ENCODE assay signal across 23 cellular contexts in genomic region chr2:63249146-63249545, GRCh38.
"Had no signal": no experiment of that assay in that cellular context is flagged by ENCODE, and none has a peak within 500 bp of the region (broad histone marks: within the 10 kb centered on the region; RNA-seq: fewer than 3 reads in every experiment).

No MANE protein-coding gene starts in this region.

- H3K27me3 ChIP-seq: colonic mucosa, foreskin keratinocyte, hepatocyte, stomach, transverse colon had no signal

- H3K27me3 Mint-ChIP-seq: naive thymus-derived CD4-positive, alpha-beta T cell had no signal

- H2AFZ ChIP-seq: hepatocyte, parathyroid adenoma had no signal

- H3K9me3 ChIP-seq: colonic mucosa, prostate gland, stomach, thoracic aorta, transverse colon had no signal

- H3K4me1 ChIP-seq: colonic mucosa, foreskin keratinocyte, parathyroid adenoma, prostate gland, stomach, transverse colon had no signal

- H3K9me3 Mint-ChIP-seq: nephron progenitor cell had no signal

- H3K79me2 ChIP-seq: hepatocyte, parathyroid adenoma had no signal

- ATAC-seq: foreskin keratinocyte; left colon; left ventricle myocardium superior; naive thymus-derived CD4-positive, alpha-beta T cell; sciatic nerve had no signal

- H3K27ac ChIP-seq: colonic mucosa, foreskin keratinocyte, hepatocyte, parathyroid adenoma, prostate gland, stomach, thoracic aorta, transverse colon had no signal

- H3K9ac ChIP-seq: parathyroid adenoma had no signal

- H3K4me1 Mint-ChIP-seq: nephron progenitor cell had no signal

- H3K4me2 ChIP-seq: hepatocyte had no signal

- H3K36me3 ChIP-seq: colonic mucosa, prostate gland, stomach, thoracic aorta, transverse colon had no signal

- DNase-seq: cerebellar nuclear complex; colonic mucosa; dermis blood vessel endothelial cell; erythroblast; foreskin keratinocyte; head of caudate nucleus; left colon; left ventricle myocardium superior; mesenchymal stem cell; naive thymus-derived CD4-positive, alpha-beta T cell; nephron progenitor cell; nucleus accumbens; stimulated activated CD4-positive, alpha-beta T cell treated with anti-CD3 and anti-CD28 coated beads, Interleukin-12 subunit alpha, Interleukin-12 subunit beta, amount 100 ng/mL, for 4 hours; stimulated activated naive CD4-positive, alpha-beta T cell; stomach; substantia nigra; transverse colon had no signal

- H3K4me3 Mint-ChIP-seq: naive thymus-derived CD4-positive, alpha-beta T cell; nephron progenitor cell had no signal

- H3K27ac Mint-ChIP-seq: naive thymus-derived CD4-positive, alpha-beta T cell; nephron progenitor cell had no signal

- H3K4me3 ChIP-seq: colonic mucosa, hepatocyte, lung, prostate gland, stomach, thoracic aorta, transverse colon had no signal
